In the genomic region with DNA sequence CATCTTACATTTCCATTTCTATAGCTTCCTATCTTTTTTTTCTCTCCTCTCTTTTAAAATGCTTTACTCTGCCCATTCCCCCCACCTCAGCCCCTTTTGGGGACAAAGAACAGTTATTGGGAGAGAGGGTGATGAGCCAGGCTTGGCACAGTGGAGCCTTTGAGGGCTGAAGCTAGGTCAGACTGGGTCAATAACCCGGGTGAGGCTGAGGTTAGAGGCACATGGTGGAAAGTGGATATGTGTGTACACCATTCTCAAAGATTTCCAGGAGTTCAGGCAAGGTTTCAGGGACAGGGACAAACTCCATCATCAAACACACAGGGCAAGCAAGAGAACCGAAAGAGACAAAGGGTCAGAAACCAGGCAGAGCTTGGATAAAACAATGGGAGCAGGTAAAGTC, we compare ENCODE assay signal across 28 cellular contexts. TPM values are rescaled to one million over a fixed set of nuclear protein-coding genes. Genes with fewer than 3 reads are reported as not detected.
"Had no signal": no experiment of that assay in that cellular context is flagged by ENCODE, and none has a peak within 500 bp of the region (broad histone marks: within the 10 kb centered on the region; RNA-seq: fewer than 3 reads in every experiment).

No MANE protein-coding gene starts in this region.

- H3K27ac ChIP-seq: breast epithelium had no signal

- H3K27ac Mint-ChIP-seq: activated CD8-positive, alpha-beta T cell treated with anti-CD3 and anti-CD28 coated beads, Interleukin-2, amount 10 ng/mL, durations not matched to agents 7 days and 5 days; activated naive CD4-positive, alpha-beta T cell treated with anti-CD3 and anti-CD28 coated beads, Interleukin-2, amount 50 U/mL, for 24 hours had no signal

- H3K4me1 Mint-ChIP-seq: activated naive CD4-positive, alpha-beta T cell treated with anti-CD3 and anti-CD28 coated beads, Interleukin-2, amount 50 U/mL, for 24 hours had no signal

- H3K27me3 ChIP-seq: breast epithelium had no signal

- ATAC-seq: activated CD8-positive, alpha-beta T cell treated with anti-CD3 and anti-CD28 coated beads, Interleukin-2, amount 10 ng/mL, durations not matched to agents 7 days and 5 days; Panc1; Right ventricle myocardium inferior had no signal

- H3K4me3 Mint-ChIP-seq: activated CD8-positive, alpha-beta T cell treated with anti-CD3 and anti-CD28 coated beads, Interleukin-2, amount 10 ng/mL, durations not matched to agents 7 days and 5 days; activated naive CD4-positive, alpha-beta T cell treated with anti-CD3 and anti-CD28 coated beads, Interleukin-2, amount 50 U/mL, for 24 hours had no signal

- DNase-seq: activated CD4-positive, alpha-beta T cell treated with anti-CD3 and anti-CD28 coated beads for 48 hours; activated CD4-positive, alpha-beta T cell treated with anti-CD3 and anti-CD28 coated beads, Interleukin-2, amount 50 U/mL, for 4 hours; activated CD4-positive, CD25-positive, alpha-beta regulatory T cell treated with anti-CD3 and anti-CD28 coated beads, Interleukin-2, amount 50 U/mL, for 72 hours; activated CD8-positive, alpha-beta memory T cell treated with anti-CD3 and anti-CD28 coated beads, Interleukin-2, amount 50 U/mL, for 48 hours; activated CD8-positive, alpha-beta T cell treated with anti-CD3 and anti-CD28 coated beads, Interleukin-2, amount 10 ng/mL, durations not matched to agents 7 days and 5 days; activated T-cell treated with anti-CD3 and anti-CD28 coated beads, Interleukin-2, amount 50 U/mL, for 1 hour; aorta; caudate nucleus; Kasumi-1; NCI-H1105 treated with DMSO at 0.1 percent for 48 hours; NCI-H1436 treated with DMSO at 0.1 percent for 48 hours; NCI-H187; NCI-H2081; NCI-H2171 treated with DMSO at 0.1 percent for 48 hours; NCI-H345; NCI-H510A; NCI-H526 treated with DMSO at 0.1 percent for 48 hours; NK-92 treated with Interleukin-12 subunit alpha and Interleukin-12 subunit beta, amount 100 ng/mL, for 24 hours; OCI-M1; RPMI8226; SK-N-SH; T-helper 1 cell; WERI-Rb-1 had no signal

- H3K9me3 ChIP-seq: breast epithelium, SK-N-SH had no signal

- H3K36me3 ChIP-seq: breast epithelium, WERI-Rb-1 had no signal

- H3K36me3 Mint-ChIP-seq: activated naive CD4-positive, alpha-beta T cell treated with anti-CD3 and anti-CD28 coated beads, Interleukin-2, amount 50 U/mL, for 24 hours had no signal

- H3K4me3 ChIP-seq: breast epithelium had no signal

- H3K4me1 ChIP-seq: breast epithelium had no signal

- H3K9me3 Mint-ChIP-seq: activated naive CD4-positive, alpha-beta T cell treated with anti-CD3 and anti-CD28 coated beads, Interleukin-2, amount 50 U/mL, for 24 hours had no signal

RNA-seq across cellular contexts. Expression of a gene that starts 11.5 kb away (rescaled TPM):
- total RNA-seq: activated CD8-positive, alpha-beta T cell treated with anti-CD3 and anti-CD28 coated beads, Interleukin-2, amount 10 ng/mL, durations not matched to agents 7 days and 5 days; T-helper 2 cell treated with Interferon-gamma antibody and Interleukin-4, amounts not matched to agents 100 ng/mL and 5 ng/mL, for 36 hours had no signal
